Comparison of ENCODE assay signal across 19 cellular contexts in genomic region chr4:144353240-144353639, GRCh38.
"Had no signal": no experiment of that assay in that cellular context is flagged by ENCODE, and none has a peak within 500 bp of the region (broad histone marks: within the 10 kb centered on the region; RNA-seq: fewer than 3 reads in every experiment).

No MANE protein-coding gene starts in this region.

- H3K27me3 ChIP-seq: brain microvascular endothelial cell, esophagus muscularis mucosa, thyroid gland had no signal

- H3K4me1 ChIP-seq: esophagus muscularis mucosa, thyroid gland had no signal

- H3K4me1 Mint-ChIP-seq: activated naive CD4-positive, alpha-beta T cell treated with anti-CD3 and anti-CD28 coated beads, Interleukin-2, amount 10 ng/mL, durations not matched to agents 7 days and 5 days had no signal

- H3K27ac Mint-ChIP-seq: activated B cell treated with CpG ODN at 0.5 μM for 24 hours; activated CD4-positive, alpha-beta memory T cell treated with anti-CD3 and anti-CD28 coated beads, Interleukin-2, amount 10 ng/mL, durations not matched to agents 7 days and 5 days; activated CD8-positive, alpha-beta memory T cell treated with anti-CD3 and anti-CD28 coated beads, Interleukin-2, amount 10 ng/mL, durations not matched to agents 7 days and 5 days; activated naive CD4-positive, alpha-beta T cell treated with anti-CD3 and anti-CD28 coated beads, Interleukin-2, amount 10 ng/mL, durations not matched to agents 7 days and 5 days; activated naive CD8-positive, alpha-beta T cell treated with anti-CD3 and anti-CD28 coated beads, Interleukin-2, amount 50 U/mL, for 24 hours; mesothelial cell of epicardium; nephron had no signal

- H3K9me3 ChIP-seq: esophagus muscularis mucosa, heart right ventricle, lower lobe of right lung, thyroid gland had no signal

- H3K36me3 ChIP-seq: brain microvascular endothelial cell, esophagus muscularis mucosa, heart right ventricle, lower lobe of right lung, thyroid gland had no signal

- H3K4me3 ChIP-seq: esophagus muscularis mucosa, heart right ventricle, lower lobe of right lung, thyroid gland had no signal

- ATAC-seq: activated CD8-positive, alpha-beta memory T cell treated with anti-CD3 and anti-CD28 coated beads, Interleukin-2, amount 10 ng/mL, durations not matched to agents 7 days and 5 days; activated naive CD8-positive, alpha-beta T cell treated with anti-CD3 and anti-CD28 coated beads, Interleukin-2, amount 50 U/mL, for 24 hours; heart right ventricle; lower lobe of right lung had no signal

- H3K9me3 Mint-ChIP-seq: activated B cell treated with CpG ODN at 0.5 μM for 24 hours; activated CD4-positive, alpha-beta memory T cell treated with anti-CD3 and anti-CD28 coated beads, Interleukin-2, amount 10 ng/mL, durations not matched to agents 7 days and 5 days; activated naive CD4-positive, alpha-beta T cell treated with anti-CD3 and anti-CD28 coated beads, Interleukin-2, amount 10 ng/mL, durations not matched to agents 7 days and 5 days; activated naive CD8-positive, alpha-beta T cell treated with anti-CD3 and anti-CD28 coated beads, Interleukin-2, amount 50 U/mL, for 24 hours; mesothelial cell of epicardium; nephron had no signal

- H3K36me3 Mint-ChIP-seq: activated CD8-positive, alpha-beta memory T cell treated with anti-CD3 and anti-CD28 coated beads, Interleukin-2, amount 10 ng/mL, durations not matched to agents 7 days and 5 days; activated naive CD4-positive, alpha-beta T cell treated with anti-CD3 and anti-CD28 coated beads, Interleukin-2, amount 10 ng/mL, durations not matched to agents 7 days and 5 days; mesothelial cell of epicardium had no signal

- DNase-seq: activated B cell treated with CpG ODN at 0.5 μM for 24 hours; activated CD4-positive, alpha-beta memory T cell treated with anti-CD3 and anti-CD28 coated beads, Interleukin-2, amount 10 ng/mL, durations not matched to agents 7 days and 5 days; activated CD4-positive, alpha-beta T cell treated with anti-CD3 and anti-CD28 coated beads for 48 hours; activated CD8-positive, alpha-beta memory T cell treated with anti-CD3 and anti-CD28 coated beads, Interleukin-2, amount 10 ng/mL, durations not matched to agents 7 days and 5 days; activated naive CD4-positive, alpha-beta T cell treated with anti-CD3 and anti-CD28 coated beads, Interleukin-2, amount 10 ng/mL, durations not matched to agents 7 days and 5 days; activated naive CD8-positive, alpha-beta T cell treated with anti-CD3 and anti-CD28 coated beads, Interleukin-2, amount 50 U/mL, for 24 hours; brain microvascular endothelial cell; cerebellar nuclear complex; cortex of kidney; heart right ventricle; lower lobe of right lung; stimulated activated CD4-positive, alpha-beta T cell treated with anti-CD3 and anti-CD28 coated beads, Interleukin-12 subunit alpha, Interleukin-12 subunit beta, amount 100 ng/mL, for 4 hours; stimulated activated CD4-positive, alpha-beta T cell treated with anti-CD3 and anti-CD28 coated beads, Interleukin-1b, Interleukin-23, amount 100 ng/mL, for 48 hours; stimulated activated CD8-positive, alpha-beta memory T cell treated with anti-CD3 and anti-CD28 coated beads, Interleukin-4, amount 100 ng/mL, for 48 hours; stimulated activated naive CD4-positive, alpha-beta T cell treated with Interleukin-2 at 50 U/mL for 16 hours; thyroid gland had no signal

- H3K4me3 Mint-ChIP-seq: activated B cell treated with CpG ODN at 0.5 μM for 24 hours; activated CD4-positive, alpha-beta memory T cell treated with anti-CD3 and anti-CD28 coated beads, Interleukin-2, amount 10 ng/mL, durations not matched to agents 7 days and 5 days; activated CD8-positive, alpha-beta memory T cell treated with anti-CD3 and anti-CD28 coated beads, Interleukin-2, amount 10 ng/mL, durations not matched to agents 7 days and 5 days; activated naive CD4-positive, alpha-beta T cell treated with anti-CD3 and anti-CD28 coated beads, Interleukin-2, amount 10 ng/mL, durations not matched to agents 7 days and 5 days; activated naive CD8-positive, alpha-beta T cell treated with anti-CD3 and anti-CD28 coated beads, Interleukin-2, amount 50 U/mL, for 24 hours; mesothelial cell of epicardium; nephron had no signal

- H3K27ac ChIP-seq: brain microvascular endothelial cell, esophagus muscularis mucosa, heart right ventricle, lower lobe of right lung, thyroid gland had no signal
